In the genomic region with DNA sequence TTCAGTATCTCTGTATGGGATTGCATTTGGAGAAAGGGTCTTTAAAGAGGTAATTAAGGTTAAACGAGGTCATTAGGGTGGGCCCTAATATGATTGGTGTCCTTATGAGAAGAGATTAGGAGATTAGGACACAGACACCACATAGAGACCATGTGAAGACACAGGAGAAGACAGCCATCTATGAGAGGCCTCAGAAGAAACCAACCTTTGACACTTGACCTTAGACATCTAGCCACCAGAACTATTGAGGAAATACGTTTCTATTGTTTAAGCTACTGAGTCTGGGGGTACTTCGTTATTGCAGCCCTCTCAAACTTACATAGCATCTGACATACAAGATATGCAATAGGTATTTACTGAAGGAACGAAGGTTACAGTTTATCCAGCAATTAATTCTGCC, we compare ENCODE assay signal across 25 cellular contexts.
"Had no signal": no experiment of that assay in that cellular context is flagged by ENCODE, and none has a peak within 500 bp of the region (broad histone marks: within the 10 kb centered on the region; RNA-seq: fewer than 3 reads in every experiment).

No MANE protein-coding gene starts in this region.

- H3K36me3 ChIP-seq: brain microvascular endothelial cell, gastrocnemius medialis, heart right ventricle had no signal

- H3K4me3 ChIP-seq: coronary artery, dorsolateral prefrontal cortex, gastrocnemius medialis, heart right ventricle had no signal

- H3K9me3 ChIP-seq: gastrocnemius medialis had no signal

- H3K27me3 ChIP-seq: brain microvascular endothelial cell, dorsolateral prefrontal cortex, foreskin keratinocyte, gastrocnemius medialis, heart right ventricle had no signal

- H3K27ac ChIP-seq: brain microvascular endothelial cell, coronary artery, dorsolateral prefrontal cortex, foreskin keratinocyte, gastrocnemius medialis, heart right ventricle had no signal

- DNase-seq: activated CD4-positive, alpha-beta T cell treated with anti-CD3 and anti-CD28 coated beads for 4 hours; activated CD4-positive, alpha-beta T cell treated with anti-CD3 and anti-CD28 coated beads, Interleukin-2, amount 10 ng/mL, durations not matched to agents 7 days and 5 days; activated CD4-positive, alpha-beta T cell treated with anti-CD3 and anti-CD28 coated beads, Interleukin-2, amount 50 U/mL, for 48 hours; activated CD4-positive, CD25-positive, alpha-beta regulatory T cell; activated CD4-positive, CD25-positive, alpha-beta regulatory T cell treated with anti-CD3 and anti-CD28 coated beads, Interleukin-2, amount 50 U/mL, for 72 hours; activated CD8-positive, alpha-beta memory T cell treated with anti-CD3 and anti-CD28 coated beads for 24 hours; activated CD8-positive, alpha-beta T cell treated with anti-CD3 and anti-CD28 coated beads for 36 hours; activated effector memory CD4-positive, alpha-beta T cell treated with Interleukin-2 at 50 U/mL for 16 hours; activated gamma-delta T cell treated with Interleukin-2 at 50 U/mL for 16 hours; activated naive CD4-positive, alpha-beta T cell treated with anti-CD3 and anti-CD28 coated beads, Interleukin-2, amount 50 U/mL, for 16 hours; activated naive CD4-positive, alpha-beta T cell treated with Interleukin-2 at 50 U/mL for 16 hours; activated T-cell treated with anti-CD3 and anti-CD28 coated beads, Interleukin-2, amount 50 U/mL, for 4 hours; amniotic stem cell; anterior cingulate cortex; brain microvascular endothelial cell; dorsolateral prefrontal cortex; effector memory CD4-positive, alpha-beta T cell; endodermal cell; foreskin keratinocyte; gastrocnemius medialis; heart right ventricle; T-helper 1 cell; T-helper 17 cell; T1000 had no signal
